ENCODE assay signal across 16 cellular contexts in the genomic region with DNA sequence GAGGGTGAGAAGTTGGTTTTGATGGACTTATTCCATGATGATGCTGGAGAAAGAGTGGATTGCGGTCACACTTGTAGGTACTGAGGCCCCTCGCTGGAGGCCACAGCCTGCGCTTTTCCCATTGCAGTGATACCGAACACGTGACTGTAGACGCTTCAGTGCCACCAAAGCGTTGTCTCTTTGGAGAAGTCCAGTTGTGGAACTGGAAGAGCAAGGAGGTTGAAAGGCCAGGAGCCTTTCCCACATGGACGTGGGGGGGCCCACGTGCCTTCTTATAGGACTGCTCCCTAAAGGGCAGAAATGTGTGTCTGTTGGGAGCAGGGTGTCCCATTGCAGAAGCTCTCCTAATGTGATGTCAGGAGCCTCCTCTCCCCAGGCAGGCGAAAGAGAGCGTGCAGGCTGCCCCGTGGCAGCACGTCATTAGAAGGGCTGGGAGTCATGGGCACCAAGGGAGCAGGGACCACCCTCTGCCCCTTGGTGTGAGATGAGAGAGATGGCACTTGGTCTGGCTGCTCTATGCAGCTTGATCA. TPM values are rescaled to one million over a fixed set of nuclear protein-coding genes. Genes with fewer than 3 reads are reported as not detected.
DNase-seq lines count a peak whose midpoint lies in the region; ATAC-seq, FAIRE-seq and TF ChIP-seq lines count a peak whose summit lies in the region.
"Had no signal": no experiment of that assay in that cellular context is flagged by ENCODE, and none has a peak within 500 bp of the region (broad histone marks: within the 10 kb centered on the region; RNA-seq: fewer than 3 reads in every experiment).

No MANE protein-coding gene starts in this region.

- dilution Hi-C loops in endothelial cell of umbilical vein (cut with MboI; ENCODE audit: extremely low pct_ligation_motif_present, low sequenced_read_pairs) = no loop called here

- H3K4me3 Mint-ChIP-seq in activated T-cell treated with anti-CD3 and anti-CD28 coated beads, Interleukin-2, amount 50 U/mL, for 4 hours = peak overlapping the region; percentile 65
- H3K4me3 Mint-ChIP-seq in T-helper 17 cell = peak overlapping the region; percentile 86

- no peak for ATAC-seq in activated T-cell treated with anti-CD3 and anti-CD28 coated beads, Interleukin-2, amount 50 U/mL, for 4 hours
- ATAC-seq in T-helper 17 cell = no peak
- ATAC-seq in HG02884 (IDR thresholded peaks at IDR 0.05; ENCODE audit: unreplicated experiment) = no peak
- ATAC-seq in upper lobe of right lung = no peak

- H3F3A ChIP-seq in smooth muscle cell (ENCODE audit: low read depth) = no peaks in the 10 kb centered on the region

- peak overlapping the region; percentile 64 for H3K4me2 ChIP-seq in endothelial cell of umbilical vein (ENCODE audit: insufficient read depth, low read length)
- peak overlapping the region; percentile 63 for H3K4me2 ChIP-seq in smooth muscle cell
- H3K4me2 ChIP-seq: SK-N-SH had no signal

- H4K20me1 ChIP-seq in endothelial cell of umbilical vein (replicated peaks; ENCODE audit: control insufficient read depth, extremely low read depth, insufficient read depth, low read length) = no peaks in the 10 kb centered on the region
- H4K20me1 ChIP-seq in smooth muscle cell (ENCODE audit: low read depth) = peaks cover 15% of the 10 kb centered on the region

- peaks cover 40% of the 10 kb centered on the region for H3K36me3 Mint-ChIP-seq in activated T-cell treated with anti-CD3 and anti-CD28 coated beads, Interleukin-2, amount 50 U/mL, for 4 hours (ENCODE audit: insufficient read depth)
- peaks cover 12% of the 10 kb centered on the region for H3K36me3 Mint-ChIP-seq in T-helper 17 cell (ENCODE audit: low read depth)

- POLR2A ChIA-PET in endothelial cell of umbilical vein (lab: Charles Lee) = no interaction called here

- H3K9me3 Mint-ChIP-seq in activated T-cell treated with anti-CD3 and anti-CD28 coated beads, Interleukin-2, amount 50 U/mL, for 4 hours = no peaks in the 10 kb centered on the region

- H3K4me1 Mint-ChIP-seq in activated T-cell treated with anti-CD3 and anti-CD28 coated beads, Interleukin-2, amount 50 U/mL, for 4 hours (ENCODE audit: low read depth) = peaks cover 52% of the 10 kb centered on the region
- peaks cover 38% of the 10 kb centered on the region for H3K4me1 Mint-ChIP-seq in T-helper 17 cell

- CTCF ChIA-PET in endothelial cell of umbilical vein (lab: Charles Lee) = interaction anchor here (0.6 to 9.6 kb wide), 13 partner anchors 10 to 89 kb away, joined by 3 to 188 read pairs (median 6); partner anchors contain the start of gene LPIN1

- DNase-seq in activated T-cell treated with anti-CD3 and anti-CD28 coated beads, Interleukin-2, amount 50 U/mL, for 4 hours = no peak
- DNase-seq in activated T-cell treated with anti-CD3 and anti-CD28 coated beads for 4 hours = no peak
- DNase-seq in T-helper 17 cell = no peak
- DNase-seq in endothelial cell of umbilical vein (ENCODE audit: low read depth, low spot score) = no peak
- no peak for DNase-seq in smooth muscle cell (lab: John Stamatoyannopoulos, UW; ENCODE audit: unreplicated experiment)
- DNase-seq in Ammon's horn (ENCODE audit: low spot score) = no peak
- no peak for DNase-seq in upper lobe of right lung
- DNase-seq: hypothalamus, NCI-H1417 treated with DMSO at 0.1 percent for 48 hours, occipital lobe, Peyer's patch, right cardiac atrium, SK-N-SH had no signal

- H3K4me3 ChIP-seq in endothelial cell of umbilical vein (replicated peaks in 1 of 3; ENCODE audit: insufficient read depth in 1 of 3, low read depth in 1 of 3, low read length in 3 of 3) = no peak overlapping the region
- H3K4me3 ChIP-seq in smooth muscle cell = no peak overlapping the region
- no peak overlapping the region for H3K4me3 ChIP-seq in upper lobe of right lung
- H3K4me3 ChIP-seq: adrenal gland, Peyer's patch, vagina had no signal

- H3K9me3 ChIP-seq in T-helper 17 cell (ENCODE audit: control insufficient read depth, low read length, poor library complexity, severe bottlenecking) (no peaks in the 10 kb centered on the region), endothelial cell of umbilical vein (replicated peaks; ENCODE audit: control insufficient read depth, insufficient read depth, low read length) (no peaks in the 10 kb centered on the region), smooth muscle cell (replicated peaks; ENCODE audit: low read depth) (no peaks in the 10 kb centered on the region), upper lobe of right lung (no peaks in the 10 kb centered on the region)
- H3K9me3 ChIP-seq: adrenal gland, Peyer's patch, SK-N-SH, vagina had no signal

- H2AFZ ChIP-seq in endothelial cell of umbilical vein (ENCODE audit: low read depth, low read length) (no peak overlapping the region), smooth muscle cell (ENCODE audit: low read depth) (no peak overlapping the region)

- TF ChIP-seq CTCF in endothelial cell of umbilical vein (IDR thresholded peaks at IDR 0.05; ENCODE audit: extremely low read depth in 1 of 2, insufficient read depth in 1 of 2, low read depth in 1 of 2, low read length in 2 of 2) (no peak), smooth muscle cell (IDR thresholded peaks at IDR 0.05; ENCODE audit: borderline replicate concordance, insufficient read depth, poor library complexity, severe bottlenecking) (no peak), upper lobe of right lung (IDR thresholded peaks at IDR 0.05) (no peak)

- H3K36me3 ChIP-seq in endothelial cell of umbilical vein (ENCODE audit: control insufficient read depth in 2 of 2, extremely low read depth in 1 of 2, insufficient read depth in 2 of 2, low read length in 2 of 2) = peaks cover 9 to 33% of the 10 kb centered on the region in 2 experiments
- no peaks in the 10 kb centered on the region for H3K36me3 ChIP-seq in smooth muscle cell (ENCODE audit: low read depth)
- peaks cover 66% of the 10 kb centered on the region for H3K36me3 ChIP-seq in upper lobe of right lung

- H3K79me2 ChIP-seq in endothelial cell of umbilical vein (ENCODE audit: control insufficient read depth, insufficient read depth, low read length) (peaks cover 6% of the 10 kb centered on the region), smooth muscle cell (ENCODE audit: low read depth) (no peaks in the 10 kb centered on the region)

- TF ChIP-seq POLR2A in endothelial cell of umbilical vein (IDR thresholded peaks at IDR 0.05; ENCODE audit: low read depth, low read length) = no peak

- no peaks in the 10 kb centered on the region for H3K27me3 Mint-ChIP-seq in activated T-cell treated with anti-CD3 and anti-CD28 coated beads, Interleukin-2, amount 50 U/mL, for 4 hours (ENCODE audit: low read depth)
- H3K27me3 Mint-ChIP-seq in T-helper 17 cell = no peaks in the 10 kb centered on the region

- H3K27me3 ChIP-seq in endothelial cell of umbilical vein (ENCODE audit: control insufficient read depth in 2 of 2, insufficient read depth in 2 of 2, low read length in 2 of 2) (no peaks in the 10 kb centered on the region), smooth muscle cell (ENCODE audit: low read depth) (no peaks in the 10 kb centered on the region), upper lobe of right lung (no peaks in the 10 kb centered on the region)
- H3K27me3 ChIP-seq: adrenal gland, Peyer's patch, vagina had no signal

- no TSS peak for BruUV-seq in endothelial cell of umbilical vein (replicated peaks; lab: Mats Ljungman, UMichigan)

- H3K9me1 ChIP-seq in endothelial cell of umbilical vein (replicated peaks; ENCODE audit: control insufficient read depth, extremely low read depth, insufficient read depth, low read length) = no peaks in the 10 kb centered on the region

- H3K27ac ChIP-seq in endothelial cell of umbilical vein (ENCODE audit: insufficient read depth, low read depth, low read length) = peak overlapping the region; percentile 44
- H3K27ac ChIP-seq in smooth muscle cell (ENCODE audit: low read depth) = no peak overlapping the region
- H3K27ac ChIP-seq in upper lobe of right lung = no peak overlapping the region
- H3K27ac ChIP-seq: adrenal gland, vagina had no signal

- intact Hi-C loops in endothelial cell of umbilical vein (cut with micrococcal nuclease) = loop anchor here (5.0 kb wide), 2 partner anchors 196 to 311 kb away; partner anchors contain the start of gene E2F6
- intact Hi-C loops in upper lobe of right lung (cut with DNase I) = no loop called here

- no peak for FAIRE-seq in endothelial cell of umbilical vein (lab: Jason Lieb, UNC)

- H3K9ac ChIP-seq in endothelial cell of umbilical vein (replicated peaks; ENCODE audit: extremely low read depth, insufficient read depth, low read length) (no peak overlapping the region), smooth muscle cell (ENCODE audit: low read depth) (no peak overlapping the region)
- H3K9ac ChIP-seq: SK-N-SH had no signal

- WGBS in smooth muscle cell (ENCODE audit: low lambda C conversion rate) = 94% methylated on average over 13 of the region's 13 CpGs

- peaks cover 27% of the 10 kb centered on the region for H3K4me1 ChIP-seq in endothelial cell of umbilical vein (ENCODE audit: control insufficient read depth, extremely low read depth, insufficient read depth, low read length)
- H3K4me1 ChIP-seq in smooth muscle cell (ENCODE audit: low read depth) = no peaks in the 10 kb centered on the region
- H3K4me1 ChIP-seq in upper lobe of right lung = peaks cover 13% of the 10 kb centered on the region

- peak overlapping the region; percentile 85 for H3K27ac Mint-ChIP-seq in T-helper 17 cell

TF ChIP-seq in endothelial cell of umbilical vein, 7 proteins besides CTCF, POLR2A, EP300 and RAD21:
- TF ChIP-seq GATA2 (IDR thresholded peaks at IDR 0.05; ENCODE audit: insufficient read depth, insufficient read length, low read depth, low read length) = no peak
- no peak for TF ChIP-seq POLR2AphosphoS5 (IDR thresholded peaks at IDR 0.05; ENCODE audit: insufficient read depth, low read depth, low read length)
- no peak for TF ChIP-seq MYC (IDR thresholded peaks at IDR 0.05; ENCODE audit: low read depth, low read length)
- TF ChIP-seq JUN (IDR thresholded peaks at IDR 0.05; ENCODE audit: borderline replicate concordance, insufficient read depth, insufficient read length, low read depth) = no peak
- no peak for TF ChIP-seq EZH2 (IDR thresholded peaks at IDR 0.05; ENCODE audit: borderline replicate concordance, low read depth, low read length, severe bottlenecking)

RNA-seq across cellular contexts. Expression of gene LPIN1, which starts 31.5 kb away (rescaled TPM):
- 10 to 100 TPM; 30.3 to 40.0 (median 34.1) TPM for total RNA-seq in activated T-cell treated with anti-CD3 and anti-CD28 coated beads, Interleukin-2, amount 50 U/mL, for 4 hours
- total RNA-seq in T-helper 17 cell = 10 to 100 TPM; 86.7 to 99.8 TPM
- total RNA-seq in endothelial cell of umbilical vein = 66.6 and 80.4 TPM in 2 replicates
- 19.5 and 26.6 TPM in 2 replicates for polyA plus RNA-seq in endothelial cell of umbilical vein
- polyA plus RNA-seq in endothelial cell of umbilical vein (2011; cell fraction: cytosol; rRNA removed) = 26.1 TPM in 2 replicates
- polyA plus RNA-seq in endothelial cell of umbilical vein (2011; cell fraction: nucleus; rRNA removed) = 77.8 and 85.7 TPM in 2 replicates
- 25.5 and 31.7 TPM in 2 replicates for polyA plus RNA-seq in endothelial cell of umbilical vein (2012)
- 46.4 and 48.3 TPM in 2 replicates for polyA minus RNA-seq in endothelial cell of umbilical vein
- 12.7 TPM for polyA minus RNA-seq in endothelial cell of umbilical vein (2011; cell fraction: cytosol; rRNA and poly(A)+ RNA removed)
- polyA minus RNA-seq in endothelial cell of umbilical vein (2011; cell fraction: nucleus; rRNA and poly(A)+ RNA removed) = 47.4 and 60.8 TPM in 2 replicates
- total RNA-seq in smooth muscle cell = 13.8 and 23.4 TPM in 2 replicates
- 11.7 and 17.9 TPM in 2 replicates for polyA plus RNA-seq in smooth muscle cell
- total RNA-seq in upper lobe of right lung = 62.9 TPM
